Comparison of ENCODE assay signal across 8 cellular contexts in the genomic region with DNA sequence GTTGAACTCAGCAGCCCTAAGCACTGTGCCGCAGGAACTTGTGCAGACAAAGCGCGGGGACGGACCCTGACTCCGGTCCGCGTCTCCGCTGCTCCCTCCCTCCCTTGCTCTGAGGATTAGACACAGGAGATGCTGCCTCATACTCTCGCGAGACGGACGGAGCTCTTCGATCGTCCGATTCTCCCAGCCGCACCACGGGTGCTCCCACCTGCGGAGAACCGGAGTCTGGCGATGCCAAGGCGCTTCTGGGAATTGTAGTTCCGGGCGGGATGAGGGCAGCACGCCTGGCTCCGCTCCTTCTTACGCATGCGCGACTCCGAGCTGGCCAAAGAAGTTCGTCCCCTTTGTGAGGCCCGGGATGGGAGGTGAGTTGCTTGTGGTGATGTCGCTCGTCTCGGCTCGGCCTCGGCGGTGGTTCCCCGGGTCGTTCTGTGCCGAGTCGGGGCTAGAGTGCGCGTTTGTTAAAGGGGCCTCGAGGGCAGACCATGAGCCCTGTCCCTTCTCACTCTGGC. TPM values are rescaled to one million over a fixed set of nuclear protein-coding genes. Genes with fewer than 3 reads are reported as not detected.
A peak's percentile ranks its signal among the peaks of the same experiment; 100 is the strongest.
DNase-seq lines count a peak whose midpoint lies in the region; ATAC-seq, FAIRE-seq and TF ChIP-seq lines count a peak whose summit lies in the region.
"Not testable (repeated sequence)": the region's sequence is repeated elsewhere in the genome, so short reads cannot be mapped to it uniquely, and the experiment has no call there.

Gene ZNF286A, plus strand, starts transcription at position 340 of the 512 bp plus-strand sequence. CDS start 578 bp downstream, outside the sequence.

- H3K4me1 ChIP-seq in BE2C; keratinocyte (ENCODE audit: control insufficient read depth, extremely low read depth, insufficient read depth, low read length): not testable (repeated sequence)

- DNase-seq in BE2C (peak; percentile 99), GM19239 (ENCODE audit: insufficient read length, low spot score) (peak; percentile 74), NCI-H510A treated with DMSO at 0.1 percent for 48 hours (lab: John Stamatoyannopoulos, UW) (peak; percentile 98), chondrocyte (ENCODE audit: low spot score) (peak; percentile 100), keratinocyte (ENCODE audit: low read depth, low spot score) (peak; percentile 97)
- DNase-seq in activated CD4-positive, alpha-beta T cell treated with anti-CD3 and anti-CD28 coated beads for 1 hour: peak; percentile 89
- peak; percentile 86 to 90 for DNase-seq in stimulated activated CD4-positive, alpha-beta T cell treated with anti-CD3 and anti-CD28 coated beads, Interleukin-15, amount 100 ng/mL, for 1 hour (ENCODE audit: low read depth in 1 of 2, low spot score in 1 of 2)

- peak within 1 kb of the TSS; percentile 85 for H3K4me3 Mint-ChIP-seq in chondrocyte (ENCODE audit: unreplicated experiment)

- H3K79me2 ChIP-seq in keratinocyte (ENCODE audit: control insufficient read depth, insufficient read depth, low read length): not testable (repeated sequence)

- FAIRE-seq in GM19239 (lab: Jason Lieb, UNC) (peak; percentile 96), keratinocyte (lab: Jason Lieb, UNC) (peak; percentile 83)

- peaks cover 10% of the 10 kb centered on the region for H3K36me3 Mint-ChIP-seq in chondrocyte (ENCODE audit: low read depth)

- H3K9me3 Mint-ChIP-seq in chondrocyte (ENCODE audit: low read depth): not testable (repeated sequence)

- H3K9ac ChIP-seq in keratinocyte (ENCODE audit: control insufficient read depth, extremely low read depth, insufficient read depth, low read length): peak within 1 kb of the TSS; percentile 76

- H3K4me3 ChIP-seq in BE2C (ENCODE audit: low read depth, low read length) (peak within 1 kb of the TSS; percentile 55), keratinocyte (ENCODE audit: control insufficient read depth in 2 of 3, extremely low read depth in 1 of 3, insufficient read depth in 2 of 3, low read depth in 1 of 3, low read length in 3 of 3) (peak within 1 kb of the TSS; percentile 51 to 64 (median 59))

- H3K27me3 Mint-ChIP-seq in chondrocyte (ENCODE audit: low read depth): not testable (repeated sequence)

- H3K9me1 ChIP-seq in keratinocyte (ENCODE audit: control insufficient read depth, extremely low read depth, insufficient read depth, low read length): not testable (repeated sequence)

- dilution Hi-C loops in keratinocyte (cut with MboI; ENCODE audit: extremely low pct_ligation_motif_present, low sequenced_read_pairs): not testable (repeated sequence)

- H3K4me1 Mint-ChIP-seq in chondrocyte (ENCODE audit: low read depth): not testable (repeated sequence)

- H3K27me3 ChIP-seq in BE2C; keratinocyte (ENCODE audit: control insufficient read depth, extremely low read depth, insufficient read depth, low read length): not testable (repeated sequence)

- H3K27ac Mint-ChIP-seq in chondrocyte (ENCODE audit: unreplicated experiment): peak within 1 kb of the TSS; percentile 87

- peak within 1 kb of the TSS; percentile 26 for H3K27ac ChIP-seq in keratinocyte (ENCODE audit: control insufficient read depth, insufficient read depth, low read length)

- peak; percentile 96 for ATAC-seq in HG03442 (IDR thresholded peaks at IDR 0.05; ENCODE audit: unreplicated experiment)

- not testable (repeated sequence) for H4K20me1 ChIP-seq in keratinocyte (ENCODE audit: control insufficient read depth, extremely low read depth, insufficient read depth, low read length)

- H3K9me3 ChIP-seq in BE2C; keratinocyte (ENCODE audit: control insufficient read depth, low read depth, low read length): not testable (repeated sequence)

- not testable (repeated sequence) for H3K36me3 ChIP-seq in BE2C; keratinocyte (ENCODE audit: control insufficient read depth in 2 of 2, extremely low read depth in 1 of 2, insufficient read depth in 2 of 2, low read length in 2 of 2)

- peak within 1 kb of the TSS; percentile 51 for H2AFZ ChIP-seq in keratinocyte (ENCODE audit: control insufficient read depth, low read length)

- not testable (repeated sequence) for TF ChIP-seq CTCF in BE2C (IDR thresholded peaks at IDR 0.05; ENCODE audit: low read depth, low read length); chondrocyte (IDR thresholded peaks at IDR 0.05); keratinocyte (optimal IDR thresholded peaks at IDR 0.05 in 1 of 3, IDR thresholded peaks at IDR 0.05 in 1 of 3, conservative IDR thresholded peaks at IDR 0.05 in 1 of 3; ENCODE audit: extremely low read depth in 1 of 3, insufficient read depth in 2 of 3, low read length in 3 of 3)

- H3K4me2 ChIP-seq in keratinocyte (ENCODE audit: control insufficient read depth, extremely low read depth, insufficient read depth, low read depth, low read length): peak within 1 kb of the TSS; percentile 56

RNA-seq across cellular contexts. Expression of gene ZNF286A, which starts in this region (rescaled TPM):
- polyA plus RNA-seq in BE2C (2012; ENCODE audit: insufficient read depth, insufficient read length, low read depth): 4.2 TPM
- total RNA-seq in chondrocyte: 33.6 to 38.2 TPM (median 35.0 TPM) in 3 replicates
- 12.3 to 32.3 TPM (median 19.5 TPM) in 3 replicates for polyA plus RNA-seq in keratinocyte
- polyA plus RNA-seq in keratinocyte (2011; ENCODE audit: low read depth): 4.8 TPM
- 16.5 and 17.1 TPM in 2 replicates for polyA plus RNA-seq in keratinocyte (2011; cell fraction: cytosol; rRNA removed)
- 26.7 and 37.8 TPM in 2 replicates for polyA plus RNA-seq in keratinocyte (2011; cell fraction: nucleus; rRNA removed)
- 6.4 and 20.6 TPM in 2 replicates for polyA plus RNA-seq in keratinocyte (2012; ENCODE audit: low replicate concordance)
- 7.7 to 24.5 TPM (median 16.0 TPM) in 3 replicates for polyA minus RNA-seq in keratinocyte
- polyA minus RNA-seq in keratinocyte (2011; cell fraction: cytosol; rRNA and poly(A)+ RNA removed): 12.9 TPM
- polyA minus RNA-seq in keratinocyte (2011; cell fraction: nucleus; rRNA and poly(A)+ RNA removed): 6.9 and 15.4 TPM in 2 replicates

Comparison
In these comparisons a context has a peak if more than half of its experiments do, and no peak if none do; other contexts are left out.
1. Peak in every context shown above with its lines: DNase-seq, ATAC-seq, H3K4me3 ChIP-seq and H3K27ac ChIP-seq.